In genomic region chr9:133153227-133154096, GRCh38 we compare ENCODE assay signal across 21 cellular contexts. TPM values are rescaled to one million over a fixed set of nuclear protein-coding genes. Genes with fewer than 3 reads are reported as not detected.
DNase-seq lines count a peak whose midpoint lies in the region; ATAC-seq lines count a peak whose summit lies in the region.
"Had no signal": no experiment of that assay in that cellular context is flagged by ENCODE, and none has a peak within 500 bp of the region (broad histone marks: within the 10 kb centered on the region; RNA-seq: fewer than 3 reads in every experiment).

No MANE protein-coding gene starts in this region.

- no peak overlapping the region for H3K4me3 ChIP-seq in H7 (ENCODE audit: insufficient read depth, low read depth, low read length)
- H3K4me3 ChIP-seq: tibial artery had no signal

- ATAC-seq in left ventricle myocardium superior, result no peak
- ATAC-seq in HG03442 (IDR thresholded peaks at IDR 0.05; ENCODE audit: unreplicated experiment), result no peak
- ATAC-seq: activated CD8-positive, alpha-beta T cell treated with anti-CD3 and anti-CD28 coated beads, Interleukin-2, amount 10 ng/mL, durations not matched to agents 7 days and 5 days had no signal

- H3K27me3 ChIP-seq in H7 (ENCODE audit: control insufficient read depth, insufficient read depth, low read length), result peaks cover under 1% of the 10 kb centered on the region; the same call in 1 of the 2 replicates
- H3K27me3 ChIP-seq: tibial artery had no signal

- intact Hi-C loops in left ventricle myocardium superior (cut with micrococcal nuclease), result no loop called here

- DNase-seq in H7 (peak; percentile 53), NCI-H69 (lab: John Stamatoyannopoulos, UW) (peak; percentile 16), left ventricle myocardium superior (peak; percentile 39), retina (peak; percentile 73), hepatic stellate cell (ENCODE audit: low spot score) (no peak), NCI-H2107 (lab: John Stamatoyannopoulos, UW) (no peak)
- DNase-seq: activated CD8-positive, alpha-beta T cell treated with anti-CD3 and anti-CD28 coated beads, Interleukin-2, amount 10 ng/mL, durations not matched to agents 7 days and 5 days; activated T-cell treated with anti-CD3 and anti-CD28 coated beads, Interleukin-2, amount 50 U/mL, for 24 hours; AML-193; dermis blood vessel endothelial cell; KG1; NCI-H748 treated with DMSO at 0.1 percent for 48 hours; small intestine; stimulated activated naive CD4-positive, alpha-beta T cell treated with Interleukin-2 at 50 U/mL for 16 hours; T1000; tibial artery had no signal

- H3K36me3 ChIP-seq in H7 (replicated peaks; ENCODE audit: control insufficient read depth, insufficient read depth, low read length), result peaks cover 7% of the 10 kb centered on the region

RNA-seq across cellular contexts. Expression of gene GBGT1, which starts 10.3 kb away (rescaled TPM):
- total RNA-seq in H7 (2014; rRNA removed; shearing (Covaris generic)), result 6.8 and 7.5 TPM in 2 replicates
- 6.2 TPM for total RNA-seq in left ventricle myocardium superior

RNA-seq across cellular contexts. Expression of gene RALGDS, which starts 32.4 kb away (rescaled TPM):
- 24.4 and 24.6 TPM in 2 replicates for total RNA-seq in H7 (2014; rRNA removed; shearing (Covaris generic))
- total RNA-seq in left ventricle myocardium superior, result 33.1 TPM

RNA-seq across cellular contexts. Expression of gene OBP2B, which starts 55.6 kb away (rescaled TPM):
- total RNA-seq in H7 (2014; rRNA removed; shearing (Covaris generic)), result not detected in 2 replicates
- not detected for total RNA-seq in left ventricle myocardium superior
- total RNA-seq: activated CD8-positive, alpha-beta T cell treated with anti-CD3 and anti-CD28 coated beads, Interleukin-2, amount 10 ng/mL, durations not matched to agents 7 days and 5 days; Daoy; dermis blood vessel endothelial cell; liver; mononuclear cell; progenitor cell of endocrine pancreas had no signal

Comparison
In these comparisons a context has a peak if more than half of its experiments do, and no peak if none do; other contexts are left out.
1. DNase-seq: peak in H7 (single experiment), NCI-H69 (single experiment), left ventricle myocardium superior (single experiment) and retina (single experiment); none in hepatic stellate cell (single experiment) and NCI-H2107 (single experiment).